ENCODE assay signal across 12 cellular contexts in genomic region chr1:76425104-76425842, GRCh38.
DNase-seq lines count a peak whose midpoint lies in the region; ATAC-seq and TF ChIP-seq lines count a peak whose summit lies in the region.
"Had no signal": no experiment of that assay in that cellular context is flagged by ENCODE, and none has a peak within 500 bp of the region (broad histone marks: within the 10 kb centered on the region; RNA-seq: fewer than 3 reads in every experiment).

No MANE protein-coding gene starts in this region.

- no peaks in the 10 kb centered on the region for H3K36me3 Mint-ChIP-seq in Calu3 (ENCODE audit: insufficient read depth, unreplicated experiment)
- H3K36me3 Mint-ChIP-seq in T-helper 17 cell (ENCODE audit: low read depth), result no peaks in the 10 kb centered on the region
- no peaks in the 10 kb centered on the region for H3K36me3 Mint-ChIP-seq in activated naive CD4-positive, alpha-beta T cell treated with anti-CD3 and anti-CD28 coated beads, Interleukin-2, amount 10 ng/mL, durations not matched to agents 7 days and 5 days

- no peak overlapping the region for H3K4me3 ChIP-seq in fibroblast of mammary gland (ENCODE audit: control insufficient read depth, low read depth, low read length)
- H3K4me3 ChIP-seq: skin epidermis had no signal

- H3K9me3 Mint-ChIP-seq in Calu3 (ENCODE audit: low read depth, unreplicated experiment), result peaks cover 2% of the 10 kb centered on the region
- no peaks in the 10 kb centered on the region for H3K9me3 Mint-ChIP-seq in activated naive CD4-positive, alpha-beta T cell treated with anti-CD3 and anti-CD28 coated beads, Interleukin-2, amount 10 ng/mL, durations not matched to agents 7 days and 5 days
- H3K9me3 Mint-ChIP-seq: activated naive CD4-positive, alpha-beta T cell treated with anti-CD3 and anti-CD28 coated beads for 36 hours; CD4-positive, alpha-beta T cell had no signal

- no peak for TF ChIP-seq CTCF in fibroblast of mammary gland (conservative IDR thresholded peaks at IDR 0.05; ENCODE audit: control insufficient read depth, insufficient read depth, low read depth, low read length)
- TF ChIP-seq CTCF in Calu3 (IDR thresholded peaks at IDR 0.05; ENCODE audit: unreplicated experiment), result no peak

- no TSS peak for BruUV-seq in Calu3 (replicated peaks; lab: Mats Ljungman, UMichigan)

- no peak overlapping the region for H3K27ac Mint-ChIP-seq in Calu3 (ENCODE audit: unreplicated experiment)
- no peak overlapping the region for H3K27ac Mint-ChIP-seq in T-helper 17 cell
- no peak overlapping the region for H3K27ac Mint-ChIP-seq in activated naive CD4-positive, alpha-beta T cell treated with anti-CD3 and anti-CD28 coated beads, Interleukin-2, amount 10 ng/mL, durations not matched to agents 7 days and 5 days
- H3K27ac Mint-ChIP-seq: activated CD4-positive, alpha-beta T cell treated with anti-CD3 and anti-CD28 coated beads for 36 hours; activated naive CD4-positive, alpha-beta T cell treated with anti-CD3 and anti-CD28 coated beads for 36 hours; CD4-positive, alpha-beta T cell had no signal

- peak; percentile 90 for ATAC-seq in GM18508 (IDR thresholded peaks at IDR 0.05; ENCODE audit: insufficient read depth, unreplicated experiment)
- peak; percentile 78 for ATAC-seq in GM21825 (IDR thresholded peaks at IDR 0.05; ENCODE audit: unreplicated experiment)
- ATAC-seq in HG03469 (IDR thresholded peaks at IDR 0.05; ENCODE audit: unreplicated experiment), result peak; percentile 83
- no peak for ATAC-seq in T-helper 17 cell
- ATAC-seq: activated CD4-positive, alpha-beta T cell treated with anti-CD3 and anti-CD28 coated beads for 36 hours had no signal

- H3K4me1 Mint-ChIP-seq in Calu3 (ENCODE audit: low read depth, unreplicated experiment) (no peaks in the 10 kb centered on the region), T-helper 17 cell (no peaks in the 10 kb centered on the region)
- no peaks in the 10 kb centered on the region for H3K4me1 Mint-ChIP-seq in activated naive CD4-positive, alpha-beta T cell treated with anti-CD3 and anti-CD28 coated beads, Interleukin-2, amount 10 ng/mL, durations not matched to agents 7 days and 5 days

- H3K27me3 Mint-ChIP-seq in Calu3 (ENCODE audit: unreplicated experiment), result no peaks in the 10 kb centered on the region
- H3K27me3 Mint-ChIP-seq in T-helper 17 cell, result no peaks in the 10 kb centered on the region
- no peaks in the 10 kb centered on the region for H3K27me3 Mint-ChIP-seq in activated naive CD4-positive, alpha-beta T cell treated with anti-CD3 and anti-CD28 coated beads, Interleukin-2, amount 10 ng/mL, durations not matched to agents 7 days and 5 days
- H3K27me3 Mint-ChIP-seq: activated CD4-positive, alpha-beta T cell treated with anti-CD3 and anti-CD28 coated beads for 36 hours; CD4-positive, alpha-beta T cell had no signal

- no peaks in the 10 kb centered on the region for H3K9me3 ChIP-seq in T-helper 17 cell (ENCODE audit: control insufficient read depth, low read length, poor library complexity, severe bottlenecking)

- no peak overlapping the region for H3K4me3 Mint-ChIP-seq in Calu3 (ENCODE audit: low read depth, unreplicated experiment)
- no peak overlapping the region for H3K4me3 Mint-ChIP-seq in T-helper 17 cell
- no peak overlapping the region for H3K4me3 Mint-ChIP-seq in activated naive CD4-positive, alpha-beta T cell treated with anti-CD3 and anti-CD28 coated beads, Interleukin-2, amount 10 ng/mL, durations not matched to agents 7 days and 5 days
- H3K4me3 Mint-ChIP-seq: activated CD4-positive, alpha-beta T cell treated with anti-CD3 and anti-CD28 coated beads for 36 hours; activated naive CD4-positive, alpha-beta T cell treated with anti-CD3 and anti-CD28 coated beads for 36 hours; CD4-positive, alpha-beta T cell had no signal

- intact Hi-C loops in Calu3 (cut with micrococcal nuclease; ENCODE audit: unreplicated experiment), result no loop called here

- CTCF ChIA-PET in Calu3 (lab: Charles Lee), result no interaction called here
- CTCF ChIA-PET in activated naive CD4-positive, alpha-beta T cell treated with anti-CD3 and anti-CD28 coated beads, Interleukin-2, amount 10 ng/mL, durations not matched to agents 7 days and 5 days (lab: Charles Lee), result no interaction called here

- DNase-seq in fibroblast of mammary gland (ENCODE audit: low read depth) (peak; percentile 1), Calu3 (no peak), SHP77 treated with DMSO at 0.1 percent for 48 hours (lab: John Stamatoyannopoulos, UW) (no peak), T-helper 17 cell (no peak)
- DNase-seq in activated naive CD4-positive, alpha-beta T cell treated with anti-CD3 and anti-CD28 coated beads, Interleukin-2, amount 10 ng/mL, durations not matched to agents 7 days and 5 days, result no peak
- DNase-seq: activated CD4-positive, alpha-beta T cell treated with anti-CD3 and anti-CD28 coated beads for 36 hours; activated naive CD4-positive, alpha-beta T cell treated with anti-CD3 and anti-CD28 coated beads for 36 hours; CD4-positive, alpha-beta T cell had no signal
